Comparison of ENCODE assay signal across 1 cellular context in the genomic region with DNA sequence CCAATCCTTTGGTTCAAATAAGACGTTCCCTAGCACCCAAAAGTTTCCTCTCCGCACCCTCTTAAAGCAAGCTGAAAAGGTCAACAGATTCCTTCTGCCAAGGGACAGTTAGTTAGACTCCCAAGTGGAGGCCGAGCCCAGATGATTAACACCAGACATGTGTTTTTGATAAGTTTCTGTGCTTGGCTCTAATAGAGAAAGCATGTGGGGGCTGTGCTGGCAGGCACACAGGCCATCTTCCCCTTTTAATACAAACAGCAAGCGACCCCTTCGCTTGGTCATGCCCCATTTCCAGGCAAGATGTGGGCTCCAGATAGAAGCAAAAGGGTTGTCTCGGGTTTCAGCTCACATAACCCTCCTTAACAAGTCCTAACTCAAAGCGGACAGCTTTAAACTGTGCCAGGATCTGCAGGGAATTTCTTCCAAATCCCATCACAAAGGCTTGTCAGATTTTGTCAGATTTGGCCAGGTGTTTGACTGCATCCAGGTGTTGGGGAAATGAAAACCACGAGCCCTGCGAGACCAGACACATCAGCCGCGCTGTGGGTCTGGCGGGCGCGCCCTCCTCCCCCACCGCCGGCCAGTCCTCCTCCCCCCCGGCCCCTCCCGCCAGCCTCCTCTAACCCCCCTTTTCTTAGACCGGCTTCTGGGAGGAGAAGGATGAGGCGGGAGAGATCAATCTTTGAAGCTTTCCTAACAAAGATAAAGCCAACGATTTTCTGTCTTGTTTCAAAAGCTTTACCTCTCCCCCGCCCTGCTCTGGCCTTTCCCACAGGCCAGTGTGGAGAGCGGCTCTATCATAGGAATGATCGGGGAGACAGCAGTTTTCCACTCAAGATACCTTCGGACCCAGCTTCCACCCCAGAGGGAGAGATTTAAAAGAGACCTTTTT.
A peak's percentile ranks its signal among the peaks of the same experiment; 100 is the strongest.
TF ChIP-seq lines count a peak whose summit lies in the region.

No MANE protein-coding gene starts in this region.

TF ChIP-seq in K562, 482 proteins besides CTCF, POLR2A, EP300 and RAD21 (continued from another document):
- TF ChIP-seq MTA3 (IDR thresholded peaks at IDR 0.05; ENCODE audit: borderline replicate concordance) = peak; percentile 94; the same call in 1 of the 2 replicates
